In the genomic region with DNA sequence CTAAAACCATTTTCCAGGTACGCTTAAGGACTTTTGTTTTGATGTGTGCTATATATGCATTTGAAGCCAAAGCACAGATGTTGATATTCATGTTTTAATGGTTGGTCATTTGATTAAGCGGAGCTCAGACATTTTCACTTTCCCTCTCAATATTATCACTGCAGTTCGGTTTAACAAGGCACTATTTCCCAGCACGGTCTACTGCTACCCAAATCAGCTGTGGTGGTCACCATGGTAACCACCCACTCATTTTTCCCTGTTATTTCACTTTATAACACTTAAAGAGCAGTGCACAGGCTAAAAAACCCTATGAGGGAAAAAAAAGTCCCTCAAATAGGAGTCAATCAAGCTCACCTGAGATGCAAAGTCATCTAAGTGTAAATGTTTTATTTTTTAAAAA, we compare ENCODE assay signal across 1 cellular context.
TF ChIP-seq lines count a peak whose summit lies in the region.

No MANE protein-coding gene starts in this region.

TF ChIP-seq in H1, 55 proteins besides CTCF, POLR2A, EP300 and RAD21 (continued from another document):
- TF ChIP-seq, protein P1, sequence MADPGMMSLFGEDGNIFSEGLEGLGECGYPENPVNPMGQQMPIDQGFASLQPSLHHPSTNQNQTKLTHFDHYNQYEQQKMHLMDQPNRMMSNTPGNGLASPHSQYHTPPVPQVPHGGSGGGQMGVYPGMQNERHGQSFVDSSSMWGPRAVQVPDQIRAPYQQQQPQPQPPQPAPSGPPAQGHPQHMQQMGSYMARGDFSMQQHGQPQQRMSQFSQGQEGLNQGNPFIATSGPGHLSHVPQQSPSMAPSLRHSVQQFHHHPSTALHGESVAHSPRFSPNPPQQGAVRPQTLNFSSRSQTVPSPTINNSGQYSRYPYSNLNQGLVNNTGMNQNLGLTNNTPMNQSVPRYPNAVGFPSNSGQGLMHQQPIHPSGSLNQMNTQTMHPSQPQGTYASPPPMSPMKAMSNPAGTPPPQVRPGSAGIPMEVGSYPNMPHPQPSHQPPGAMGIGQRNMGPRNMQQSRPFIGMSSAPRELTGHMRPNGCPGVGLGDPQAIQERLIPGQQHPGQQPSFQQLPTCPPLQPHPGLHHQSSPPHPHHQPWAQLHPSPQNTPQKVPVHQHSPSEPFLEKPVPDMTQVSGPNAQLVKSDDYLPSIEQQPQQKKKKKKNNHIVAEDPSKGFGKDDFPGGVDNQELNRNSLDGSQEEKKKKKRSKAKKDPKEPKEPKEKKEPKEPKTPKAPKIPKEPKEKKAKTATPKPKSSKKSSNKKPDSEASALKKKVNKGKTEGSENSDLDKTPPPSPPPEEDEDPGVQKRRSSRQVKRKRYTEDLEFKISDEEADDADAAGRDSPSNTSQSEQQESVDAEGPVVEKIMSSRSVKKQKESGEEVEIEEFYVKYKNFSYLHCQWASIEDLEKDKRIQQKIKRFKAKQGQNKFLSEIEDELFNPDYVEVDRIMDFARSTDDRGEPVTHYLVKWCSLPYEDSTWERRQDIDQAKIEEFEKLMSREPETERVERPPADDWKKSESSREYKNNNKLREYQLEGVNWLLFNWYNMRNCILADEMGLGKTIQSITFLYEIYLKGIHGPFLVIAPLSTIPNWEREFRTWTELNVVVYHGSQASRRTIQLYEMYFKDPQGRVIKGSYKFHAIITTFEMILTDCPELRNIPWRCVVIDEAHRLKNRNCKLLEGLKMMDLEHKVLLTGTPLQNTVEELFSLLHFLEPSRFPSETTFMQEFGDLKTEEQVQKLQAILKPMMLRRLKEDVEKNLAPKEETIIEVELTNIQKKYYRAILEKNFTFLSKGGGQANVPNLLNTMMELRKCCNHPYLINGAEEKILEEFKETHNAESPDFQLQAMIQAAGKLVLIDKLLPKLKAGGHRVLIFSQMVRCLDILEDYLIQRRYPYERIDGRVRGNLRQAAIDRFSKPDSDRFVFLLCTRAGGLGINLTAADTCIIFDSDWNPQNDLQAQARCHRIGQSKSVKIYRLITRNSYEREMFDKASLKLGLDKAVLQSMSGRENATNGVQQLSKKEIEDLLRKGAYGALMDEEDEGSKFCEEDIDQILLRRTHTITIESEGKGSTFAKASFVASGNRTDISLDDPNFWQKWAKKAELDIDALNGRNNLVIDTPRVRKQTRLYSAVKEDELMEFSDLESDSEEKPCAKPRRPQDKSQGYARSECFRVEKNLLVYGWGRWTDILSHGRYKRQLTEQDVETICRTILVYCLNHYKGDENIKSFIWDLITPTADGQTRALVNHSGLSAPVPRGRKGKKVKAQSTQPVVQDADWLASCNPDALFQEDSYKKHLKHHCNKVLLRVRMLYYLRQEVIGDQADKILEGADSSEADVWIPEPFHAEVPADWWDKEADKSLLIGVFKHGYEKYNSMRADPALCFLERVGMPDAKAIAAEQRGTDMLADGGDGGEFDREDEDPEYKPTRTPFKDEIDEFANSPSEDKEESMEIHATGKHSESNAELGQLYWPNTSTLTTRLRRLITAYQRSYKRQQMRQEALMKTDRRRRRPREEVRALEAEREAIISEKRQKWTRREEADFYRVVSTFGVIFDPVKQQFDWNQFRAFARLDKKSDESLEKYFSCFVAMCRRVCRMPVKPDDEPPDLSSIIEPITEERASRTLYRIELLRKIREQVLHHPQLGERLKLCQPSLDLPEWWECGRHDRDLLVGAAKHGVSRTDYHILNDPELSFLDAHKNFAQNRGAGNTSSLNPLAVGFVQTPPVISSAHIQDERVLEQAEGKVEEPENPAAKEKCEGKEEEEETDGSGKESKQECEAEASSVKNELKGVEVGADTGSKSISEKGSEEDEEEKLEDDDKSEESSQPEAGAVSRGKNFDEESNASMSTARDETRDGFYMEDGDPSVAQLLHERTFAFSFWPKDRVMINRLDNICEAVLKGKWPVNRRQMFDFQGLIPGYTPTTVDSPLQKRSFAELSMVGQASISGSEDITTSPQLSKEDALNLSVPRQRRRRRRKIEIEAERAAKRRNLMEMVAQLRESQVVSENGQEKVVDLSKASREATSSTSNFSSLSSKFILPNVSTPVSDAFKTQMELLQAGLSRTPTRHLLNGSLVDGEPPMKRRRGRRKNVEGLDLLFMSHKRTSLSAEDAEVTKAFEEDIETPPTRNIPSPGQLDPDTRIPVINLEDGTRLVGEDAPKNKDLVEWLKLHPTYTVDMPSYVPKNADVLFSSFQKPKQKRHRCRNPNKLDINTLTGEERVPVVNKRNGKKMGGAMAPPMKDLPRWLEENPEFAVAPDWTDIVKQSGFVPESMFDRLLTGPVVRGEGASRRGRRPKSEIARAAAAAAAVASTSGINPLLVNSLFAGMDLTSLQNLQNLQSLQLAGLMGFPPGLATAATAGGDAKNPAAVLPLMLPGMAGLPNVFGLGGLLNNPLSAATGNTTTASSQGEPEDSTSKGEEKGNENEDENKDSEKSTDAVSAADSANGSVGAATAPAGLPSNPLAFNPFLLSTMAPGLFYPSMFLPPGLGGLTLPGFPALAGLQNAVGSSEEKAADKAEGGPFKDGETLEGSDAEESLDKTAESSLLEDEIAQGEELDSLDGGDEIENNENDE (IDR thresholded peaks at IDR 0.05; ENCODE audit: insufficient replicate concordance, low read length) = no peak
TF ChIP-seq in H1: peak in this region for 0.
